ENCODE assay signal across 25 cellular contexts in genomic region chr11:50333861-50334260, GRCh38.
"Had no signal": no experiment of that assay in that cellular context is flagged by ENCODE, and none has a peak within 500 bp of the region (broad histone marks: within the 10 kb centered on the region; RNA-seq: fewer than 3 reads in every experiment).

No MANE protein-coding gene starts in this region.

- H3K27ac ChIP-seq: cardiac muscle cell, KMS-11, RWPE1, VCaP had no signal

- ATAC-seq: activated T-helper 17 cell treated with anti-CD3 and anti-CD28 coated beads, Interleukin-2, amount 50 U/mL, for 72 hours; Panc1; T-cell had no signal

- H3K9me3 ChIP-seq: MG63 had no signal

- DNase-seq: activated CD4-positive, alpha-beta memory T cell treated with anti-CD3 and anti-CD28 coated beads, Interleukin-2, amount 10 ng/mL, durations not matched to agents 7 days and 5 days; activated CD4-positive, alpha-beta T cell treated with anti-CD3 and anti-CD28 coated beads, Interleukin-2, amount 50 U/mL, for 1 hour; activated CD4-positive, CD25-positive, alpha-beta regulatory T cell; activated gamma-delta T cell; activated naive CD4-positive, alpha-beta T cell treated with anti-CD3 and anti-CD28 coated beads for 36 hours; activated T-cell treated with anti-CD3 and anti-CD28 coated beads for 4 hours; activated T-cell treated with anti-CD3 and anti-CD28 coated beads, Interleukin-2, amount 50 U/mL, for 48 hours; amygdala; MG63; NCI-H1105; NCI-H1436; NCI-H1694 treated with DMSO at 0.1 percent for 48 hours; NCI-H2029 treated with DMSO at 0.1 percent for 48 hours; NCI-H345; NCI-H510A; SIG-M5; T-cell; T-helper 2 cell; T1000 had no signal

- H3K4me3 ChIP-seq: cardiac muscle cell, MG63 had no signal

- H3K36me3 ChIP-seq: cardiac muscle cell, MG63 had no signal

- H3K27me3 ChIP-seq: cardiac muscle cell, MG63 had no signal
